In the genomic region with DNA sequence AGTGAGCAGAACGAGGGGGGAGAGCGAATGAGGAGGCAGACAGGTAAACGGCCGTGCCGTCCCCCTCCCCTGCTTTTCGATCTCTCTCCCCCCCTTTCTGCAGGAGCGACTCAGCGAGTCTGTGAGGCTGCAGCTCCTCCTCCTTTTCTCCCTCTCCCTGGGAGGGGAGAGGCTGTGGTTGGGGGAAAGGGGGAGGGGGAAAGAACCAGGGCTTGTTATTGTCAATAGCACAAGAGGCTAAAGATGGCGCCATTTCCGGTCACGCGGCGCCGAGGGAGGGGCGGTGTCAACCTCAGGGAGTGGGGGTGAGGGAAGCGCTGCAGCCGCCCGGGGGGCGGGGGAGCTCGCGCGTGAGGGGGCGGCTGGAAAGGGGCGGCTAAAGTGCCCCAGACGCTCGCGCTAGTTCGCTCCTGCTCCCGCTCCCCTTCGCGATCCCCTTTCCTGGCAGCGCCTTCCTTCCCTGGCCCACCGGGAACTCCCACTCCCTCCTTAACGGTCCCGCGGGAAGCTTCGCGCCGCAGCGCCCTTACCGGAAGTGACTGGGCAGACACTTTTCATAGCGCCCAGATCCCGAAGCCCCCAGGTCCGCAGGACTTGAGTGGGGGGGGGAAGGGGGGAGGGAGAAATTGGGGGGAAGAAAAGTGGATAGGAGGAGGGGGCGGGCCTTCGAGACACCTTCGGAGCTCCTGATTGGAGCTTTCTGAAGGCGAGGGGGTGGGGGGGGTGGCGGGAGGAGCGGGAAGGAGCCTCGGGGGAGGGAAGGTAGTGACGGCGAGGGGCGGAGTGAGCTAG, we compare ENCODE assay signal across 8 cellular contexts. TPM values are rescaled to one million over a fixed set of nuclear protein-coding genes. Genes with fewer than 3 reads are reported as not detected.
A peak's percentile ranks its signal among the peaks of the same experiment; 100 is the strongest.
DNase-seq lines count a peak whose midpoint lies in the region; ATAC-seq, FAIRE-seq and TF ChIP-seq lines count a peak whose summit lies in the region.

A gene (minus strand): TSS at position 121 of the 792 bp plus-strand sequence. CDS start 324 bp downstream, outside the sequence.

- H3K36me3 ChIP-seq in right atrium auricular region: no peaks in the 10 kb centered on the region

- intact Hi-C loops in T-helper 2 cell treated with Interferon-gamma antibody and Interleukin-4, amounts not matched to agents 100 ng/mL and 5 ng/mL, for 36 hours (cut with micrococcal nuclease): loop anchor here (1.0 to 10.0 kb wide), 7 partner anchors 43 to 1324 kb away; a partner anchor contains a TSS

- DNase-seq in NCI-H187 treated with DMSO at 0.1 percent for 48 hours (lab: John Stamatoyannopoulos, UW) (peak; percentile 85), anterior cingulate cortex (lab: John Stamatoyannopoulos, UW) (peak; percentile 29 to 94 (median 85)), right atrium auricular region (ENCODE audit: low spot score) (peak; percentile 95), pulmonary artery endothelial cell (ENCODE audit: low read depth, low spot score) (peak; percentile 83), urothelium cell line (ENCODE audit: low spot score) (peak; percentile 67)

- peak within 1 kb of the TSS; percentile 58 to 63 for H3K4me3 ChIP-seq in right atrium auricular region

- H3K27me3 ChIP-seq in right atrium auricular region: no peaks in the 10 kb centered on the region

- H3K4me1 ChIP-seq in right atrium auricular region: peaks cover 0 to 7% of the 10 kb centered on the region in 2 donors

- H3K27ac ChIP-seq in right atrium auricular region: peak within 1 kb of the TSS; percentile 96 to 98

- no peak for FAIRE-seq in urothelium cell line (lab: Jason Lieb, UNC)

- H3K9me3 ChIP-seq in right atrium auricular region: no peaks in the 10 kb centered on the region

- ATAC-seq in GM18499 (IDR thresholded peaks at IDR 0.05; ENCODE audit: insufficient read depth, unreplicated experiment) (peak; percentile 61), HG02943 (IDR thresholded peaks at IDR 0.05; ENCODE audit: low read depth, unreplicated experiment) (peak; percentile 72)

- no peak for TF ChIP-seq CTCF in right atrium auricular region (IDR thresholded peaks at IDR 0.05)

RNA-seq across cellular contexts. Expression of the gene that starts here (rescaled TPM):
- 30.8 and 33.8 TPM in 2 replicates for total RNA-seq in T-helper 2 cell treated with Interferon-gamma antibody and Interleukin-4, amounts not matched to agents 100 ng/mL and 5 ng/mL, for 36 hours
- total RNA-seq in right atrium auricular region (10 to 100 TPM; 19.1 to 19.6 TPM), pulmonary artery endothelial cell (86.1 and 89.2 TPM in 2 replicates)

Comparison
In these comparisons a context has a peak if more than half of its experiments do, and no peak if none do; other contexts are left out.
1. Peak in every context shown above with its lines: DNase-seq, ATAC-seq, H3K4me3 ChIP-seq and H3K27ac ChIP-seq.